In genomic region chr21:43966946-43967512, GRCh38 we compare ENCODE assay signal across 18 cellular contexts.
"Had no signal": no experiment of that assay in that cellular context is flagged by ENCODE, and none has a peak within 500 bp of the region (broad histone marks: within the 10 kb centered on the region; RNA-seq: fewer than 3 reads in every experiment).

No MANE protein-coding gene starts in this region.

- H3K27ac Mint-ChIP-seq: endodermal cell, nephron progenitor cell had no signal

- H3K4me1 Mint-ChIP-seq: endodermal cell had no signal

- H3K27me3 Mint-ChIP-seq: naive thymus-derived CD4-positive, alpha-beta T cell had no signal

- H3K9me3 ChIP-seq: neutrophil, right atrium auricular region, suprapubic skin, thyroid gland, upper lobe of right lung, vagina had no signal

- H3K4me1 ChIP-seq: foreskin keratinocyte, right atrium auricular region, suprapubic skin, thyroid gland, upper lobe of right lung, vagina had no signal

- H3K4me3 ChIP-seq: coronary artery, right atrium auricular region, suprapubic skin, thyroid gland, upper lobe of right lung, vagina had no signal

- H3K9me3 Mint-ChIP-seq: immature natural killer cell; naive thymus-derived CD4-positive, alpha-beta T cell had no signal

- ATAC-seq: foreskin keratinocyte; naive thymus-derived CD4-positive, alpha-beta T cell had no signal

- H3K4me3 Mint-ChIP-seq: endodermal cell, immature natural killer cell, nephron progenitor cell had no signal

- H3K27me3 ChIP-seq: foreskin keratinocyte, neutrophil, right atrium auricular region, suprapubic skin, thyroid gland, upper lobe of right lung, vagina had no signal

- H3K27ac ChIP-seq: coronary artery, foreskin keratinocyte, neutrophil, right atrium auricular region, suprapubic skin, thyroid gland, upper lobe of right lung, vagina had no signal

- DNase-seq: effector CD4-positive, alpha-beta T cell; endodermal cell; erythroblast; foreskin keratinocyte; immature natural killer cell; mesendoderm; naive thymus-derived CD4-positive, alpha-beta T cell; nephron progenitor cell; small intestine; stimulated activated CD4-positive, alpha-beta T cell treated with anti-CD3 and anti-CD28 coated beads, Interleukin-12 subunit alpha, Interleukin-12 subunit beta, amount 100 ng/mL, for 4 hours; stimulated activated naive CD4-positive, alpha-beta T cell; thyroid gland; upper lobe of right lung had no signal
